ENCODE assay signal across 9 cellular contexts in genomic region chr17:42179911-42180410, GRCh38. TPM values are rescaled to one million over a fixed set of nuclear protein-coding genes. Genes with fewer than 3 reads are reported as not detected.
DNase-seq lines count a peak whose midpoint lies in the region; ATAC-seq and TF ChIP-seq lines count a peak whose summit lies in the region.
"Had no signal": no experiment of that assay in that cellular context is flagged by ENCODE, and none has a peak within 500 bp of the region (broad histone marks: within the 10 kb centered on the region; RNA-seq: fewer than 3 reads in every experiment).

No MANE protein-coding gene starts in this region.

- H3K79me2 ChIP-seq in GM23338 (replicated peaks; ENCODE audit: insufficient read depth), result no peaks in the 10 kb centered on the region

- ATAC-seq in GM23338 (peak; percentile 55), psoas muscle (peak in 3 of 4 donors; percentile 34 to 45 (median 40))

- peaks cover 4% of the 10 kb centered on the region; the same call in 1 of the 2 replicates for H4K20me1 ChIP-seq in GM23338 (replicated peaks; ENCODE audit: insufficient read depth)

- peak overlapping the region; percentile 91 for H2AFZ ChIP-seq in GM23338

- TF ChIP-seq CTCF in GM23338 (conservative IDR thresholded peaks at IDR 0.05; ENCODE audit: low read depth in 2 of 2) (no peak), epithelial cell of esophagus (IDR thresholded peaks at IDR 0.05; ENCODE audit: insufficient read depth, low read depth, low read length, missing control alignments) (no peak), psoas muscle (IDR thresholded peaks at IDR 0.05) (no peak), tibial nerve (IDR thresholded peaks at IDR 0.05) (no peak)

- H3K36me3 ChIP-seq in GM23338 (ENCODE audit: insufficient read depth) (no peaks in the 10 kb centered on the region), SJCRH30 (no peaks in the 10 kb centered on the region), psoas muscle (ENCODE audit: insufficient read depth in 1 of 2, low read depth in 1 of 2) (no peaks in the 10 kb centered on the region), tibial nerve (no peaks in the 10 kb centered on the region)

- 8 to 11% (median 9%) methylated on average over 17 to 20 of the region's 20 CpGs for WGBS in psoas muscle, 3 donors
- 12 to 17% methylated on average over 13 to 20 of the region's 20 CpGs for WGBS in tibial nerve, 2 donors

- H3K9me3 Mint-ChIP-seq in GM23338, result no peaks in the 10 kb centered on the region; the same call in 2 of the 3 replicates

- H3K4me1 ChIP-seq in GM23338 (ENCODE audit: insufficient read depth) (peaks cover 9% of the 10 kb centered on the region; the same call in 1 of the 2 replicates), SJCRH30 (peaks cover 6% of the 10 kb centered on the region), psoas muscle (peaks cover 16% of the 10 kb centered on the region), tibial nerve (peaks cover 0 to 37% (median 24%) of the 10 kb centered on the region in 4 donors)

- intact Hi-C loops in psoas muscle (cut with DNase I), result loop anchor here in 1 of 2 donors (5.0 kb wide), 1 partner anchor 53 kb away; no protein-coding TSS in a partner anchor

- H3K9me3 ChIP-seq in SJCRH30 (replicated peaks) (0 out of 2 replicates have a peak, but pooled peaks cover 3% of the 10 kb centered on the region), psoas muscle (no peaks in the 10 kb centered on the region), tibial nerve (no peaks in the 10 kb centered on the region)

- no peaks in the 10 kb centered on the region for H3K9me2 ChIP-seq in GM23338 (ENCODE audit: insufficient read depth)

- TF ChIP-seq EP300 in tibial nerve (IDR thresholded peaks at IDR 0.05), result no peak

- TF ChIP-seq POLR2A in tibial nerve (IDR thresholded peaks at IDR 0.05), result no peak

- in situ Hi-C loops in ACHN (cut with HindIII; ENCODE audit: low pct_ligation_motif_present, low pct_unique_long_range_greater_than_20kb, low sequenced_read_pairs), result no loop called here

- DNase-seq in ACHN, result peak; percentile 67
- peak; percentile 91 for DNase-seq in GM23338 (ENCODE audit: low spot score)
- peak; percentile 63 to 76 for DNase-seq in SJCRH30
- peak; percentile 55 for DNase-seq in epithelial cell of esophagus (ENCODE audit: low read depth)
- DNase-seq in psoas muscle, result peak; percentile 41 to 72
- DNase-seq in DMS114 treated with DMSO at 0.1 percent for 48 hours (lab: John Stamatoyannopoulos, UW; ENCODE audit: unreplicated experiment), result no peak
- DNase-seq in mesenteric fat pad (ENCODE audit: low spot score), result no peak
- DNase-seq in tibial nerve (ENCODE audit: low spot score in 2 of 2), result no peak

- peak overlapping the region; percentile 96 for H3K4me2 ChIP-seq in GM23338

- H3F3A ChIP-seq in GM23338 (replicated peaks; ENCODE audit: low read depth), result peaks cover 14% of the 10 kb centered on the region

- peak overlapping the region; percentile 82 for H3K4me3 Mint-ChIP-seq in GM23338

- no peak overlapping the region for H3K27ac Mint-ChIP-seq in GM23338

- H3K4me1 Mint-ChIP-seq in GM23338, result peaks cover 26% of the 10 kb centered on the region

- no peaks in the 10 kb centered on the region for H3K36me3 Mint-ChIP-seq in GM23338 (ENCODE audit: low read depth)

- no peak overlapping the region for H3K27ac ChIP-seq in GM23338 (ENCODE audit: low read depth)
- no peak overlapping the region for H3K27ac ChIP-seq in SJCRH30
- H3K27ac ChIP-seq in psoas muscle, result no peak overlapping the region
- no peak overlapping the region for H3K27ac ChIP-seq in tibial nerve
- H3K27ac ChIP-seq: skin epidermis had no signal

- H3K4me3 ChIP-seq in GM23338 (peak overlapping the region; percentile 84), SJCRH30 (no peak overlapping the region), epithelial cell of esophagus (ENCODE audit: low read length) (no peak overlapping the region), psoas muscle (no peak overlapping the region), tibial nerve (peak overlapping the region in 1 of 4 donors; percentile 47)

- H3K27me3 Mint-ChIP-seq in GM23338 (ENCODE audit: insufficient read depth, low read depth, poor library complexity), result peaks cover 47% of the 10 kb centered on the region

- H3K27me3 ChIP-seq in GM23338 (ENCODE audit: insufficient read depth), result peaks cover 37% of the 10 kb centered on the region
- H3K27me3 ChIP-seq in SJCRH30, result 0 out of 2 replicates have a peak, but pooled peaks cover 3% of the 10 kb centered on the region
- peaks cover 0 to 32% (median 7%) of the 10 kb centered on the region in 3 donors for H3K27me3 ChIP-seq in psoas muscle (ENCODE audit: insufficient read depth in 3 of 3, low read length in 2 of 3)
- H3K27me3 ChIP-seq in tibial nerve, result peaks cover 0 to 32% of the 10 kb centered on the region in 2 donors

TF ChIP-seq in GM23338, 12 proteins besides CTCF, POLR2A, EP300 and RAD21 (continues in another document):
- TF ChIP-seq REST (IDR thresholded peaks at IDR 0.05; ENCODE audit: unreplicated experiment) (peak; percentile 94), STAT1 (IDR thresholded peaks at IDR 0.05; ENCODE audit: unreplicated experiment) (no peak), ZNF331 (CRISPR knock-in tag; IDR thresholded peaks at IDR 0.05; ENCODE audit: low read depth) (no peak)
- TF ChIP-seq, protein P1, sequence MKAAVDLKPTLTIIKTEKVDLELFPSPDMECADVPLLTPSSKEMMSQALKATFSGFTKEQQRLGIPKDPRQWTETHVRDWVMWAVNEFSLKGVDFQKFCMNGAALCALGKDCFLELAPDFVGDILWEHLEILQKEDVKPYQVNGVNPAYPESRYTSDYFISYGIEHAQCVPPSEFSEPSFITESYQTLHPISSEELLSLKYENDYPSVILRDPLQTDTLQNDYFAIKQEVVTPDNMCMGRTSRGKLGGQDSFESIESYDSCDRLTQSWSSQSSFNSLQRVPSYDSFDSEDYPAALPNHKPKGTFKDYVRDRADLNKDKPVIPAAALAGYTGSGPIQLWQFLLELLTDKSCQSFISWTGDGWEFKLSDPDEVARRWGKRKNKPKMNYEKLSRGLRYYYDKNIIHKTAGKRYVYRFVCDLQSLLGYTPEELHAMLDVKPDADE (IDR thresholded peaks at IDR 0.05), result no peak

RNA-seq across cellular contexts. Expression of gene KCNH4, which starts 1.0 kb away (rescaled TPM):
- 0.08 and 0.49 TPM in 2 replicates for total RNA-seq in GM23338 (2014; rRNA removed; shearing (Covaris generic))
- 0.05 and 0.08 TPM in 2 replicates for polyA plus RNA-seq in GM23338 (2016; fragmentation: Nextera tagmentation; extraction: Ambion mirVana)
- 0.04 TPM in 1 of 2 replicates, not detected in the other for total RNA-seq in SJCRH30 (2014; rRNA removed; shearing (Covaris generic))
- under 1 TPM in 3 of 4 donors, not detected in 1; 0.08 to 0.17 (median 0.11) TPM for total RNA-seq in psoas muscle
- under 1 TPM in 2 of 3 donors, not detected in 1; 0.01 to 0.03 TPM for polyA plus RNA-seq in psoas muscle
- total RNA-seq in mesenteric fat pad, result 0.55 TPM
- total RNA-seq in tibial nerve, result under 1 TPM in 1 of 4 donors, not detected in 3; 0.30 TPM

RNA-seq across cellular contexts. Expression of gene HCRT, which starts 5.3 kb away (rescaled TPM):
- total RNA-seq in GM23338 (2014; rRNA removed; shearing (Covaris generic)), result not detected in 2 replicates
- 0.70 TPM in 1 of 2 replicates, not detected in the other for polyA plus RNA-seq in GM23338 (2016; fragmentation: Nextera tagmentation; extraction: Ambion mirVana)
- total RNA-seq in SJCRH30 (2014; rRNA removed; shearing (Covaris generic)), result 1.0 TPM in 1 of 2 replicates, not detected in the other
- not detected for total RNA-seq in psoas muscle
- polyA plus RNA-seq in psoas muscle, result not detected
- total RNA-seq in mesenteric fat pad, result not detected
- not detected for total RNA-seq in tibial nerve

RNA-seq across cellular contexts. Expression of gene GHDC, which starts 14.3 kb away (rescaled TPM):
- total RNA-seq in GM23338 (2014; rRNA removed; shearing (Covaris generic)), result 6.4 and 13.8 TPM in 2 replicates
- polyA plus RNA-seq in GM23338 (2016; fragmentation: Nextera tagmentation; extraction: Ambion mirVana), result 3.0 and 4.0 TPM in 2 replicates
- total RNA-seq in SJCRH30 (2014; rRNA removed; shearing (Covaris generic)), result 6.7 and 9.9 TPM in 2 replicates
- total RNA-seq in psoas muscle, result 1 to 10 TPM; 4.7 to 9.4 (median 7.0) TPM
- 10 to 100 TPM in 1 of 3 donors, 1 to 10 TPM in 2; 6.8 to 11.5 (median 8.8) TPM for polyA plus RNA-seq in psoas muscle
- 20.0 TPM for total RNA-seq in mesenteric fat pad
- 10 to 100 TPM; 36.4 to 77.9 (median 40.7) TPM for total RNA-seq in tibial nerve

RNA-seq across cellular contexts. Expression of gene RAB5C, which starts 25.2 kb away (rescaled TPM):
- total RNA-seq in GM23338 (2014; rRNA removed; shearing (Covaris generic)), result 53.2 and 64.2 TPM in 2 replicates
- polyA plus RNA-seq in GM23338 (2016; fragmentation: Nextera tagmentation; extraction: Ambion mirVana) (23.9 and 28.2 TPM in 2 replicates), psoas muscle (10 to 100 TPM; 41.5 to 70.9 (median 60.0) TPM)
- total RNA-seq in SJCRH30 (2014; rRNA removed; shearing (Covaris generic)), result 90.2 and 91.1 TPM in 2 replicates
- total RNA-seq in psoas muscle (10 to 100 TPM; 27.3 to 43.2 (median 38.7) TPM), mesenteric fat pad (180 TPM), tibial nerve (100 to 1,000 TPM in 3 of 4 donors, 10 to 100 TPM in 1; 94.8 to 137 (median 117) TPM)

RNA-seq across cellular contexts. Expression of gene HSPB9, which starts 57.4 kb away (rescaled TPM):
- 0.52 TPM in 1 of 2 replicates, not detected in the other for total RNA-seq in GM23338 (2014; rRNA removed; shearing (Covaris generic))
- polyA plus RNA-seq in GM23338 (2016; fragmentation: Nextera tagmentation; extraction: Ambion mirVana), result 0.26 and 0.31 TPM in 2 replicates
- total RNA-seq in SJCRH30 (2014; rRNA removed; shearing (Covaris generic)), result 0.28 and 0.32 TPM in 2 replicates
- total RNA-seq in psoas muscle, result under 1 TPM in 1 of 4 donors, not detected in 3; 0.43 TPM
- under 1 TPM in 2 of 3 donors, not detected in 1; 0.03 to 0.53 TPM for polyA plus RNA-seq in psoas muscle
- total RNA-seq in mesenteric fat pad, result not detected
- total RNA-seq in tibial nerve, result under 1 TPM in 1 of 4 donors, not detected in 3; 0.22 TPM

Comparison
In these comparisons a context has a peak if more than half of its experiments do, and no peak if none do; other contexts are left out.
1. DNase-seq: peak in ACHN (single experiment), GM23338 (single experiment), SJCRH30 (2 of 2), epithelial cell of esophagus (single experiment) and psoas muscle (2 of 2); none in DMS114 treated with DMSO at 0.1 percent for 48 hours (single experiment), mesenteric fat pad (single experiment) and tibial nerve (0 of 2).